Comparison of ENCODE assay signal across 20 cellular contexts in genomic region chr14:88682495-88683114, GRCh38.
DNase-seq lines count a peak whose midpoint lies in the region; ATAC-seq and TF ChIP-seq lines count a peak whose summit lies in the region.
"Had no signal": no experiment of that assay in that cellular context is flagged by ENCODE, and none has a peak within 500 bp of the region (broad histone marks: within the 10 kb centered on the region; RNA-seq: fewer than 3 reads in every experiment).

No MANE protein-coding gene starts in this region.

- H3K4me2 ChIP-seq in SK-N-SH, result no peak overlapping the region
- H3K4me2 ChIP-seq: BLaER1 treated with 17β-estradiol and CSF1 and Interleukin-3, amounts not matched to agents 10 nM and 100 nM had no signal

- H3K27me3 ChIP-seq in SK-N-SH (ENCODE audit: insufficient read depth), result no peaks in the 10 kb centered on the region; the same call in 1 of the 2 replicates
- H3K27me3 ChIP-seq: BLaER1 treated with 17β-estradiol and CSF1 and Interleukin-3, amounts not matched to agents 10 nM and 100 nM had no signal

- H3K9me3 Mint-ChIP-seq in activated CD8-positive, alpha-beta memory T cell treated with anti-CD3 and anti-CD28 coated beads, Interleukin-2, amount 10 ng/mL, durations not matched to agents 7 days and 5 days (ENCODE audit: low read depth), result no peaks in the 10 kb centered on the region
- H3K9me3 Mint-ChIP-seq: activated B cell treated with CpG ODN at 0.5 μM for 24 hours had no signal

- H3K4me3 Mint-ChIP-seq in activated CD8-positive, alpha-beta memory T cell treated with anti-CD3 and anti-CD28 coated beads, Interleukin-2, amount 10 ng/mL, durations not matched to agents 7 days and 5 days, result no peak overlapping the region
- H3K4me3 Mint-ChIP-seq: activated B cell treated with CpG ODN at 0.5 μM for 24 hours had no signal

- peak in 1 of 2 experiments; percentile 69; a peak in 2 of 4 replicates for TF ChIP-seq EP300 in SK-N-SH (IDR thresholded peaks at IDR 0.05; ENCODE audit: borderline replicate concordance in 1 of 2, low read depth in 1 of 2, low read length in 1 of 2)

- WGBS in SK-N-SH (ENCODE audit: low lambda C conversion rate), result 45% methylated on average over 5 of the region's 5 CpGs

- no peaks in the 10 kb centered on the region for H3K9me2 ChIP-seq in SK-N-SH

- POLR2A ChIA-PET in SK-N-SH (lab: Yijun Ruan, JAX), result interaction anchor here (0.6 to 2.0 kb wide), 7 partner anchors 8 to 218 kb away, joined by 3 to 14 read pairs (median 3); no protein-coding TSS in a partner anchor

- H3K36me3 Mint-ChIP-seq in activated CD8-positive, alpha-beta memory T cell treated with anti-CD3 and anti-CD28 coated beads, Interleukin-2, amount 10 ng/mL, durations not matched to agents 7 days and 5 days, result no peaks in the 10 kb centered on the region

- no peaks in the 10 kb centered on the region for H4K20me1 ChIP-seq in SK-N-SH (ENCODE audit: insufficient read depth)
- H4K20me1 ChIP-seq: BLaER1 treated with 17β-estradiol and CSF1 and Interleukin-3, amounts not matched to agents 10 nM and 100 nM had no signal

- H3K27ac ChIP-seq in SK-N-SH (ENCODE audit: low read depth in 2 of 2, low read length in 1 of 2), result peak overlapping the region in 1 of 2 experiments; percentile 82; a peak in 2 of 4 replicates
- H3K27ac ChIP-seq: BLaER1 treated with 17β-estradiol and CSF1 and Interleukin-3, amounts not matched to agents 10 nM and 100 nM had no signal

- H2AFZ ChIP-seq in SK-N-SH (ENCODE audit: low read depth), result no peak overlapping the region

- no peaks in the 10 kb centered on the region for H3F3A ChIP-seq in SK-N-SH (replicated peaks; ENCODE audit: insufficient read depth)

- TF ChIP-seq RAD21 in SK-N-SH (IDR thresholded peaks at IDR 0.05; ENCODE audit: low read length), result no peak

- DNase-seq in activated CD8-positive, alpha-beta memory T cell treated with anti-CD3 and anti-CD28 coated beads, Interleukin-2, amount 10 ng/mL, durations not matched to agents 7 days and 5 days, result peak; percentile 47
- no peak for DNase-seq in activated CD8-positive, alpha-beta memory T cell treated with anti-CD3 and anti-CD28 coated beads for 24 hours
- DNase-seq in SK-N-SH (peak; percentile 65), iPS DF 19.7 (ENCODE audit: low read depth, low spot score) (peak; percentile 15), renal cortical epithelial cell (ENCODE audit: low read depth) (peak; percentile 16), NCI-H187 treated with DMSO at 0.1 percent for 48 hours (lab: John Stamatoyannopoulos, UW) (no peak), EL (no peak)
- DNase-seq: activated B cell treated with CpG ODN at 0.5 μM for 24 hours; activated effector memory CD4-positive, alpha-beta T cell treated with anti-CD3 and anti-CD28 coated beads, Interleukin-2, amount 50 U/mL, for 16 hours; anterior cingulate cortex; cerebellar nuclear complex; DMS 273 treated with DMSO at 0.1 percent for 48 hours; effector CD4-positive, alpha-beta T cell; NCI-H1930; NCI-H446 treated with DMSO at 0.1 percent for 48 hours; retina; SHP77; stimulated activated CD4-positive, alpha-beta T cell treated with anti-CD3 and anti-CD28 coated beads, Interleukin-12 subunit alpha, Interleukin-12 subunit beta, amount 100 ng/mL, for 4 hours had no signal

- TF ChIP-seq CTCF in SK-N-SH (IDR thresholded peaks at IDR 0.05), result no peak

- peaks cover 0 to 14% of the 10 kb centered on the region in 2 experiments; a peak in 2 of 4 replicates for H3K4me1 ChIP-seq in SK-N-SH (ENCODE audit: control insufficient read depth in 1 of 2, insufficient read depth in 2 of 2, low read depth in 1 of 2, low read length in 1 of 2)
- H3K4me1 ChIP-seq: BLaER1 treated with 17β-estradiol and CSF1 and Interleukin-3, amounts not matched to agents 10 nM and 100 nM had no signal

- peak; percentile 45 for ATAC-seq in activated CD8-positive, alpha-beta memory T cell treated with anti-CD3 and anti-CD28 coated beads, Interleukin-2, amount 10 ng/mL, durations not matched to agents 7 days and 5 days
- ATAC-seq in HG03095 (IDR thresholded peaks at IDR 0.05; ENCODE audit: unreplicated experiment), result no peak

- CTCF ChIA-PET in activated CD8-positive, alpha-beta memory T cell treated with anti-CD3 and anti-CD28 coated beads, Interleukin-2, amount 10 ng/mL, durations not matched to agents 7 days and 5 days (lab: Charles Lee), result interaction anchor here (2.6 kb wide), 1 partner anchor 15 kb away, joined by 11 read pairs; no protein-coding TSS in a partner anchor
- CTCF ChIA-PET in SK-N-SH (lab: Yijun Ruan, JAX), result interaction anchor here (1.3 to 5.3 kb wide), 4 partner anchors 11 to 110 kb away, joined by 3 to 45 read pairs (median 5); partner anchors contain the start of gene EML5

- no peaks in the 10 kb centered on the region for H3K79me2 ChIP-seq in SK-N-SH (ENCODE audit: insufficient read depth)

- H3K27me3 Mint-ChIP-seq in activated CD8-positive, alpha-beta memory T cell treated with anti-CD3 and anti-CD28 coated beads, Interleukin-2, amount 10 ng/mL, durations not matched to agents 7 days and 5 days, result no peaks in the 10 kb centered on the region
- H3K27me3 Mint-ChIP-seq: activated B cell treated with CpG ODN at 0.5 μM for 24 hours had no signal

- peaks cover 0 to 15% of the 10 kb centered on the region in 2 experiments for H3K36me3 ChIP-seq in SK-N-SH (replicated peaks in 1 of 2; ENCODE audit: control insufficient read depth in 1 of 2, insufficient read depth in 2 of 2, low read length in 1 of 2)
- H3K36me3 ChIP-seq: BLaER1 treated with 17β-estradiol and CSF1 and Interleukin-3, amounts not matched to agents 10 nM and 100 nM had no signal

- H3K4me1 Mint-ChIP-seq in activated CD8-positive, alpha-beta memory T cell treated with anti-CD3 and anti-CD28 coated beads, Interleukin-2, amount 10 ng/mL, durations not matched to agents 7 days and 5 days, result peaks cover 7% of the 10 kb centered on the region
- H3K4me1 Mint-ChIP-seq: activated B cell treated with CpG ODN at 0.5 μM for 24 hours had no signal

- no peaks in the 10 kb centered on the region for H3K9me3 ChIP-seq in SK-N-SH
- H3K9me3 ChIP-seq: BLaER1 treated with 17β-estradiol and CSF1 and Interleukin-3, amounts not matched to agents 10 nM and 100 nM had no signal

- H3K9ac ChIP-seq in SK-N-SH, result no peak overlapping the region
- H3K9ac ChIP-seq: BLaER1 treated with 17β-estradiol and CSF1 and Interleukin-3, amounts not matched to agents 10 nM and 100 nM had no signal

- no peak overlapping the region for H3K4me3 ChIP-seq in SK-N-SH (ENCODE audit: low read depth in 2 of 2, low read length in 1 of 2)
- H3K4me3 ChIP-seq: BLaER1 treated with 17β-estradiol and CSF1 and Interleukin-3, amounts not matched to agents 10 nM and 100 nM had no signal

- no peak overlapping the region for H3K27ac Mint-ChIP-seq in activated CD8-positive, alpha-beta memory T cell treated with anti-CD3 and anti-CD28 coated beads, Interleukin-2, amount 10 ng/mL, durations not matched to agents 7 days and 5 days
- H3K27ac Mint-ChIP-seq: activated B cell treated with CpG ODN at 0.5 μM for 24 hours had no signal

TF ChIP-seq in SK-N-SH, 30 proteins besides CTCF, POLR2A, EP300 and RAD21:
- TF ChIP-seq CHD2 (IDR thresholded peaks at IDR 0.05; ENCODE audit: low read length, partially characterized antibody), result peak; percentile 34
- no peak for TF ChIP-seq FOSL2 (IDR thresholded peaks at IDR 0.05; ENCODE audit: borderline replicate concordance, low read depth)
- TF ChIP-seq POLR2AphosphoS5 (IDR thresholded peaks at IDR 0.05; ENCODE audit: low read depth, low read length), result no peak
- no peak for TF ChIP-seq IRF3 (IDR thresholded peaks at IDR 0.05; ENCODE audit: low read depth, low read length)
- no peak for TF ChIP-seq JUND (IDR thresholded peaks at IDR 0.05)
- TF ChIP-seq GATA2 (CRISPR knock-in tag; IDR thresholded peaks at IDR 0.05), result peak; percentile 78
- TF ChIP-seq RCOR1 (IDR thresholded peaks at IDR 0.05; ENCODE audit: low read length), result peak; percentile 45; the same call in 1 of the 2 replicates
- TF ChIP-seq MXI1 (IDR thresholded peaks at IDR 0.05; ENCODE audit: low read depth, low read length), result no peak

Comparison
In these comparisons a context has a peak if more than half of its experiments do, and no peak if none do; other contexts are left out.
1. DNase-seq: peak in activated CD8-positive, alpha-beta memory T cell treated with anti-CD3 and anti-CD28 coated beads, Interleukin-2, amount 10 ng/mL, durations not matched to agents 7 days and 5 days (single experiment), SK-N-SH (single experiment), iPS DF 19.7 (single experiment) and renal cortical epithelial cell (single experiment); none in activated CD8-positive, alpha-beta memory T cell treated with anti-CD3 and anti-CD28 coated beads for 24 hours (single experiment), NCI-H187 treated with DMSO at 0.1 percent for 48 hours (single experiment) and EL (single experiment).